ENCODE assay signal across 2 cellular contexts in genomic region chr1:224226849-224227502, GRCh38.
A peak's percentile ranks its signal among the peaks of the same experiment; 100 is the strongest.
TF ChIP-seq lines count a peak whose summit lies in the region.

No MANE protein-coding gene starts in this region.

TF ChIP-seq in HEK293, 187 proteins besides CTCF, POLR2A, EP300 and RAD21:
- TF ChIP-seq EGR2 (tag by site-specific recombination; IDR thresholded peaks at IDR 0.05; ENCODE audit: low read depth) (0 out of 2 replicates have a peak, but pooled peaks have one; percentile 14), ZNF175 (tag by site-specific recombination; IDR thresholded peaks at IDR 0.05) (no peak), ZNF501 (tag by site-specific recombination; IDR thresholded peaks at IDR 0.05) (no peak), ZNF239 (tag by site-specific recombination; IDR thresholded peaks at IDR 0.05) (no peak), ZFHX2 (tag by site-specific recombination; conservative IDR thresholded peaks at IDR 0.05) (peak; percentile 44; the same call in 1 of the 2 replicates), ZNF513 (tag by site-specific recombination; IDR thresholded peaks at IDR 0.05) (no peak), KLF9 (tag by site-specific recombination; IDR thresholded peaks at IDR 0.05; ENCODE audit: low read depth) (no peak), ELK4 (IDR thresholded peaks at IDR 0.05; ENCODE audit: borderline replicate concordance, low read depth, low read length) (no peak), ZNF24 (tag by site-specific recombination; IDR thresholded peaks at IDR 0.05) (no peak), ZNF785 (tag by site-specific recombination; IDR thresholded peaks at IDR 0.05) (no peak), ZNF549 (tag by site-specific recombination; IDR thresholded peaks at IDR 0.05) (no peak), ZNF548 (tag by site-specific recombination; IDR thresholded peaks at IDR 0.05) (no peak)

TF ChIP-seq in H1, 55 proteins besides CTCF, POLR2A, EP300 and RAD21:
- TF ChIP-seq SP2 (IDR thresholded peaks at IDR 0.05; ENCODE audit: low read length): no peak
- TF ChIP-seq ZNF274 (IDR thresholded peaks at IDR 0.05; ENCODE audit: borderline replicate concordance, extremely low read depth, low read length): peak; percentile 28; the same call in 1 of the 2 replicates
- no peak for TF ChIP-seq CBX8 (IDR thresholded peaks at IDR 0.05; ENCODE audit: borderline replicate concordance, low read depth, low read length)
- TF ChIP-seq HDAC6 (IDR thresholded peaks at IDR 0.05; ENCODE audit: low read depth, low read length): no peak
- 0 out of 2 replicates have a peak, but pooled peaks have one; percentile 67 for TF ChIP-seq TCF12 (IDR thresholded peaks at IDR 0.05; ENCODE audit: low read depth, low read length)
- TF ChIP-seq SIX5 (IDR thresholded peaks at IDR 0.05; ENCODE audit: low read depth, low read length): no peak
- no peak for TF ChIP-seq YY1 (IDR thresholded peaks at IDR 0.05; ENCODE audit: low read depth, low read length)
- peak; percentile 98 for TF ChIP-seq POLR2AphosphoS5 (IDR thresholded peaks at IDR 0.05; ENCODE audit: low read depth, low read length)
- TF ChIP-seq BRCA1 (IDR thresholded peaks at IDR 0.05; ENCODE audit: low read depth, low read length): no peak
- no peak for TF ChIP-seq JUND (IDR thresholded peaks at IDR 0.05; ENCODE audit: low read length)
- no peak for TF ChIP-seq SIN3A (conservative IDR thresholded peaks at IDR 0.05 in 1 of 2, IDR thresholded peaks at IDR 0.05 in 1 of 2; ENCODE audit: low read depth in 1 of 2, low read length in 2 of 2)
- TF ChIP-seq ATF2 (IDR thresholded peaks at IDR 0.05; ENCODE audit: low read length): no peak
- TF ChIP-seq KDM4A (IDR thresholded peaks at IDR 0.05; ENCODE audit: low read depth, low read length, severe bottlenecking): no peak
- TF ChIP-seq PHF8 (conservative IDR thresholded peaks at IDR 0.05; ENCODE audit: low read depth, low read length): no peak
- peak; percentile 61 for TF ChIP-seq EGR1 (IDR thresholded peaks at IDR 0.05; ENCODE audit: borderline replicate concordance, low read depth, low read length)
- no peak for TF ChIP-seq HDAC2 (IDR thresholded peaks at IDR 0.05; ENCODE audit: borderline replicate concordance in 1 of 2, low read depth in 2 of 2, low read length in 2 of 2)
- TF ChIP-seq CTBP2 (IDR thresholded peaks at IDR 0.05; ENCODE audit: borderline replicate concordance, insufficient read depth, insufficient read length, low read length): no peak
- TF ChIP-seq TAF1 (IDR thresholded peaks at IDR 0.05; ENCODE audit: low read depth, low read length): no peak
